10 cellular contexts compared by ENCODE assay signal in genomic region chr5:135578685-135579341, GRCh38. TPM values are rescaled to one million over a fixed set of nuclear protein-coding genes. Genes with fewer than 3 reads are reported as not detected.
DNase-seq lines count a peak whose midpoint lies in the region; ATAC-seq and TF ChIP-seq lines count a peak whose summit lies in the region.
"Had no signal": no experiment of that assay in that cellular context is flagged by ENCODE, and none has a peak within 500 bp of the region (broad histone marks: within the 10 kb centered on the region; RNA-seq: fewer than 3 reads in every experiment).

CXCL14 (minus strand) TSS chr5:135578991; CDS start chr5:135578778, 213 bp downstream.

- DNase-seq in M059J (ENCODE audit: low read depth) = peak; percentile 81
- peak; percentile 82 for DNase-seq in iris pigment epithelial cell (ENCODE audit: low read depth)
- peak; percentile 29 for DNase-seq in stromal cell of bone marrow (ENCODE audit: low read depth)
- no peak for DNase-seq in activated naive CD4-positive, alpha-beta T cell (lab: John Stamatoyannopoulos, UW)

- H3K27ac ChIP-seq in ACC112 (ENCODE audit: low read depth, low read length) = no peak within 1 kb of the TSS

- H3K36me3 Mint-ChIP-seq in brain = no peaks in the 10 kb centered on the region

- H2AFZ ChIP-seq in ACC112 (ENCODE audit: low read length, unreplicated experiment) = no peak within 1 kb of the TSS

- H3K27ac Mint-ChIP-seq in brain = peak within 1 kb of the TSS; percentile 40 to 84 (median 81)
- H3K27ac Mint-ChIP-seq: stimulated activated naive CD8-positive, alpha-beta T cell treated with anti-CD3 and anti-CD28 coated beads, Interleukin-15, Interleukin-2, amounts not matched to agents 100 ng/mL and 50 ng/mL, for 24 hours had no signal

- H3K36me3 ChIP-seq in ACC112 (ENCODE audit: insufficient read depth, low read length) = no peaks in the 10 kb centered on the region

- H3K4me3 Mint-ChIP-seq in brain = peak within 1 kb of the TSS; percentile 77 to 92 (median 86)
- H3K4me3 Mint-ChIP-seq: stimulated activated naive CD8-positive, alpha-beta T cell treated with anti-CD3 and anti-CD28 coated beads, Interleukin-15, Interleukin-2, amounts not matched to agents 100 ng/mL and 50 ng/mL, for 24 hours had no signal

- peaks cover 41% of the 10 kb centered on the region for H3K27me3 Mint-ChIP-seq in brain

- ATAC-seq in GM18502 (IDR thresholded peaks at IDR 0.05; ENCODE audit: poor library complexity, unreplicated experiment) (no peak), GM21786 (IDR thresholded peaks at IDR 0.05; ENCODE audit: unreplicated experiment) (no peak)
- ATAC-seq: GM12878 had no signal

- peaks cover 12% of the 10 kb centered on the region for H3K4me1 ChIP-seq in ACC112 (ENCODE audit: control insufficient read depth, insufficient read depth, low read length, unreplicated experiment)

- H3K4me3 ChIP-seq in ACC112 (ENCODE audit: low read depth, low read length) = peak within 1 kb of the TSS; percentile 52
- H3K4me3 ChIP-seq: GM12878 had no signal

- peaks cover 0 to 6% (median 0%) of the 10 kb centered on the region in 5 experiments for H3K9me3 Mint-ChIP-seq in brain
- H3K9me3 Mint-ChIP-seq: stimulated activated naive CD8-positive, alpha-beta T cell treated with anti-CD3 and anti-CD28 coated beads, Interleukin-15, Interleukin-2, amounts not matched to agents 100 ng/mL and 50 ng/mL, for 24 hours had no signal

- no peaks in the 10 kb centered on the region for H3K79me2 ChIP-seq in ACC112 (ENCODE audit: control insufficient read depth, insufficient read depth, low read length, unreplicated experiment)

- H3K4me1 Mint-ChIP-seq in brain = peaks cover 30% of the 10 kb centered on the region

- peaks cover 70% of the 10 kb centered on the region for H3K27me3 ChIP-seq in ACC112 (ENCODE audit: insufficient read depth, low read length)

- no peak for TF ChIP-seq CTCF in brain (conservative IDR thresholded peaks at IDR 0.05)

RNA-seq across cellular contexts. Expression of gene CXCL14, which starts in this region (rescaled TPM):
- 0.62 TPM in 1 of 2 replicates, not detected in the other for total RNA-seq in M059J (2014; rRNA removed; shearing (Covaris generic))
- polyA plus RNA-seq in brain (ENCODE audit: insufficient read depth, low read depth, low replicate concordance) = 34.7 TPM
- total RNA-seq: GM12878 had no signal

Comparison
In these comparisons a context has a peak if more than half of its experiments do, and no peak if none do; other contexts are left out.
1. Peak in DNase-seq in M059J; RNA of the gene not detected or under 1 TPM.
2. DNase-seq: peak in iris pigment epithelial cell (single experiment) and stromal cell of bone marrow (single experiment); none in activated naive CD4-positive, alpha-beta T cell (0 of 4).